ENCODE assay signal across 25 cellular contexts in genomic region chr9:96065482-96066251, GRCh38.
"Had no signal": no experiment of that assay in that cellular context is flagged by ENCODE, and none has a peak within 500 bp of the region (broad histone marks: within the 10 kb centered on the region; RNA-seq: fewer than 3 reads in every experiment).

No MANE protein-coding gene starts in this region.

- H3K27me3 ChIP-seq: left lung, pancreas, sigmoid colon, suprapubic skin, tibial nerve, uterus had no signal

- H3K9me3 ChIP-seq: left lung, lower lobe of right lung, pancreas, prostate gland, sigmoid colon, spleen, suprapubic skin, thoracic aorta, tibial nerve, uterus had no signal

- H3K36me3 ChIP-seq: left lung, lower lobe of right lung, pancreas, prostate gland, sigmoid colon, spleen, suprapubic skin, thoracic aorta, tibial nerve, uterus had no signal

- DNase-seq: hypothalamus; immature natural killer cell; kidney; left colon; left lung; lower lobe of right lung; mammary epithelial cell; mesenchymal stem cell; naive thymus-derived CD8-positive, alpha-beta T cell; nucleus accumbens; pancreas; retina; right cardiac atrium; sigmoid colon; small intestine; spleen; stimulated activated CD4-positive, alpha-beta T cell treated with anti-CD3 and anti-CD28 coated beads, Interleukin-4, amount 100 ng/mL, for 24 hours; stimulated activated naive CD4-positive, alpha-beta T cell; uterus had no signal

- ATAC-seq: left colon; left lung; lower lobe of right lung; naive thymus-derived CD8-positive, alpha-beta T cell; pancreas; right cardiac atrium; stimulated activated effector memory CD8-positive, alpha-beta T cell treated with anti-CD3 and anti-CD28 coated beads, Interleukin-12 subunit alpha, Interleukin-12 subunit beta, amount 100 ng/mL, for 72 hours had no signal

- H3K4me3 ChIP-seq: left lung, lower lobe of right lung, pancreas, prostate gland, sigmoid colon, spleen, suprapubic skin, thoracic aorta, tibial nerve, uterus had no signal

- H3K4me1 ChIP-seq: uterus had no signal

- H3K27ac ChIP-seq: left lung, lower lobe of right lung, pancreas, sigmoid colon, suprapubic skin, thoracic aorta, uterus had no signal

- FAIRE-seq: islet of Langerhans, kidney, pancreas, small intestine had no signal
